In the genomic region with DNA sequence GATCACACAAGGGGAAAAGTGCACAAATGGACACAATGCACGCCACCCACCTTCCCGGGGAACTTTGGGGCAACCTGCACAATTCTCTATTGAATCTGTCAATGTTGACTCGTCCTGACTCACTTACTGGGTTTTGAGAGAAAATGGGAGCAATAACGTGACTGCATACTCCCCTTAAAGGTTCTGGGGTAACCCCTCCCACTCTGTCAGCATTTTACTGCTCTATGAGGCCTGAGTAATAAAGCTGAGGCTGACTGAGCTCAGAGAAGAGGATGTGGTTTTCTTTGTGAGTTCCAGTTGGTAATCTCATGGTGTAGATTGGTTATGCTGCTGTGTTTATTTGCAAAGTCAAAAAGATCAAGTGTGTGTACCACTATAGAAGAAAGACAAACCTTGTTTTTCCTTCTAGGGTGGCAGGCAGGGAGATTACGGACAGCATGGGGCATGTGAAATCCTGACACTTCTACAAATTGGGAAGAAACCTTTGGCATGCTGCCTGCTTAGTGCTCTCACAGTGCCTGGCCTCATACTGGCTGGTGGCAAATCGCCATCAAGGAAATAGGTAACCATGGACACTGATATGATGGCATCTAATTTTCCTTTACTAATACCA, we compare ENCODE assay signal across 1 cellular context.
A peak's percentile ranks its signal among the peaks of the same experiment; 100 is the strongest.
TF ChIP-seq lines count a peak whose summit lies in the region.

No MANE protein-coding gene starts in this region.

TF ChIP-seq in HEK293, 187 proteins besides CTCF, POLR2A, EP300 and RAD21 (continued from another document):
- TF ChIP-seq, protein P1, sequence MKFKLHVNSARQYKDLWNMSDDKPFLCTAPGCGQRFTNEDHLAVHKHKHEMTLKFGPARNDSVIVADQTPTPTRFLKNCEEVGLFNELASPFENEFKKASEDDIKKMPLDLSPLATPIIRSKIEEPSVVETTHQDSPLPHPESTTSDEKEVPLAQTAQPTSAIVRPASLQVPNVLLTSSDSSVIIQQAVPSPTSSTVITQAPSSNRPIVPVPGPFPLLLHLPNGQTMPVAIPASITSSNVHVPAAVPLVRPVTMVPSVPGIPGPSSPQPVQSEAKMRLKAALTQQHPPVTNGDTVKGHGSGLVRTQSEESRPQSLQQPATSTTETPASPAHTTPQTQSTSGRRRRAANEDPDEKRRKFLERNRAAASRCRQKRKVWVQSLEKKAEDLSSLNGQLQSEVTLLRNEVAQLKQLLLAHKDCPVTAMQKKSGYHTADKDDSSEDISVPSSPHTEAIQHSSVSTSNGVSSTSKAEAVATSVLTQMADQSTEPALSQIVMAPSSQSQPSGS (tag by site-specific recombination; IDR thresholded peaks at IDR 0.05; ENCODE audit: low read depth): peak; percentile 35
- TF ChIP-seq, protein P2, sequence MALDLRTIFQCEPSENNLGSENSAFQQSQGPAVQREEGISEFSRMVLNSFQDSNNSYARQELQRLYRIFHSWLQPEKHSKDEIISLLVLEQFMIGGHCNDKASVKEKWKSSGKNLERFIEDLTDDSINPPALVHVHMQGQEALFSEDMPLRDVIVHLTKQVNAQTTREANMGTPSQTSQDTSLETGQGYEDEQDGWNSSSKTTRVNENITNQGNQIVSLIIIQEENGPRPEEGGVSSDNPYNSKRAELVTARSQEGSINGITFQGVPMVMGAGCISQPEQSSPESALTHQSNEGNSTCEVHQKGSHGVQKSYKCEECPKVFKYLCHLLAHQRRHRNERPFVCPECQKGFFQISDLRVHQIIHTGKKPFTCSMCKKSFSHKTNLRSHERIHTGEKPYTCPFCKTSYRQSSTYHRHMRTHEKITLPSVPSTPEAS (tag by site-specific recombination; IDR thresholded peaks at IDR 0.05): no peak
- TF ChIP-seq, protein P3, sequence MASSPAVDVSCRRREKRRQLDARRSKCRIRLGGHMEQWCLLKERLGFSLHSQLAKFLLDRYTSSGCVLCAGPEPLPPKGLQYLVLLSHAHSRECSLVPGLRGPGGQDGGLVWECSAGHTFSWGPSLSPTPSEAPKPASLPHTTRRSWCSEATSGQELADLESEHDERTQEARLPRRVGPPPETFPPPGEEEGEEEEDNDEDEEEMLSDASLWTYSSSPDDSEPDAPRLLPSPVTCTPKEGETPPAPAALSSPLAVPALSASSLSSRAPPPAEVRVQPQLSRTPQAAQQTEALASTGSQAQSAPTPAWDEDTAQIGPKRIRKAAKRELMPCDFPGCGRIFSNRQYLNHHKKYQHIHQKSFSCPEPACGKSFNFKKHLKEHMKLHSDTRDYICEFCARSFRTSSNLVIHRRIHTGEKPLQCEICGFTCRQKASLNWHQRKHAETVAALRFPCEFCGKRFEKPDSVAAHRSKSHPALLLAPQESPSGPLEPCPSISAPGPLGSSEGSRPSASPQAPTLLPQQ (tag by site-specific recombination; IDR thresholded peaks at IDR 0.05): peak; percentile 32; the same call in 1 of the 2 replicates
- TF ChIP-seq ZNF140 (tag by site-specific recombination; IDR thresholded peaks at IDR 0.05): no peak
- TF ChIP-seq, protein P4, sequence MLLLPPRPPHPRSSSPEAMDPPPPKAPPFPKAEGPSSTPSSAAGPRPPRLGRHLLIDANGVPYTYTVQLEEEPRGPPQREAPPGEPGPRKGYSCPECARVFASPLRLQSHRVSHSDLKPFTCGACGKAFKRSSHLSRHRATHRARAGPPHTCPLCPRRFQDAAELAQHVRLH (tag by site-specific recombination; IDR thresholded peaks at IDR 0.05): peak; percentile 96
- TF ChIP-seq SCRT1 (tag by site-specific recombination; IDR thresholded peaks at IDR 0.05; ENCODE audit: borderline replicate concordance): 0 out of 2 replicates have a peak, but pooled peaks have one; percentile 35
- TF ChIP-seq HOXA7 (CRISPR knock-in tag; IDR thresholded peaks at IDR 0.05; ENCODE audit: borderline replicate concordance): no peak
- TF ChIP-seq, protein P5, sequence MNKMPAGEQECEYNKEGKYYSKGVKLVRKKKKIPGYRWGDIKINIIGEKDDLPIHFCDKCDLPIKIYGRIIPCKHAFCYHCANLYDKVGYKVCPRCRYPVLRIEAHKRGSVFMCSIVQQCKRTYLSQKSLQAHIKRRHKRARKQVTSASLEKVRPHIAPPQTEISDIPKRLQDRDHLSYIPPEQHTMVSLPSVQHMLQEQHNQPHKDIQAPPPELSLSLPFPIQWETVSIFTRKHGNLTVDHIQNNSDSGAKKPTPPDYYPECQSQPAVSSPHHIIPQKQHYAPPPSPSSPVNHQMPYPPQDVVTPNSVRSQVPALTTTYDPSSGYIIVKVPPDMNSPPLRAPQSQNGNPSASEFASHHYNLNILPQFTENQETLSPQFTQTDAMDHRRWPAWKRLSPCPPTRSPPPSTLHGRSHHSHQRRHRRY (tag by site-specific recombination; IDR thresholded peaks at IDR 0.05): no peak
- TF ChIP-seq ZNF529 (tag by site-specific recombination; IDR thresholded peaks at IDR 0.05; ENCODE audit: insufficient replicate concordance): no peak
- peak; percentile 45; the same call in 1 of the 2 replicates for TF ChIP-seq KLF10 (tag by site-specific recombination; IDR thresholded peaks at IDR 0.05)
- TF ChIP-seq ZNF707 (tag by site-specific recombination; IDR thresholded peaks at IDR 0.05): no peak
- peak; percentile 45; the same call in 1 of the 2 replicates for TF ChIP-seq ZNF600 (tag by site-specific recombination; IDR thresholded peaks at IDR 0.05)
- no peak for TF ChIP-seq ZNF214 (tag by site-specific recombination; IDR thresholded peaks at IDR 0.05; ENCODE audit: borderline replicate concordance)
- peak; percentile 99 for TF ChIP-seq ZNF843 (tag by site-specific recombination; IDR thresholded peaks at IDR 0.05)
- TF ChIP-seq, protein P6, sequence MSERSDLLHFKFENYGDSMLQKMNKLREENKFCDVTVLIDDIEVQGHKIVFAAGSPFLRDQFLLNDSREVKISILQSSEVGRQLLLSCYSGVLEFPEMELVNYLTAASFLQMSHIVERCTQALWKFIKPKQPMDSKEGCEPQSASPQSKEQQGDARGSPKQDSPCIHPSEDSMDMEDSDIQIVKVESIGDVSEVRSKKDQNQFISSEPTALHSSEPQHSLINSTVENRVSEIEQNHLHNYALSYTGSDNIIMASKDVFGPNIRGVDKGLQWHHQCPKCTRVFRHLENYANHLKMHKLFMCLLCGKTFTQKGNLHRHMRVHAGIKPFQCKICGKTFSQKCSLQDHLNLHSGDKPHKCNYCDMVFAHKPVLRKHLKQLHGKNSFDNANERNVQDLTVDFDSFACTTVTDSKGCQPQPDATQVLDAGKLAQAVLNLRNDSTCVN (tag by site-specific recombination; optimal IDR thresholded peaks at IDR 0.05): no peak
- TF ChIP-seq ZNF629 (tag by site-specific recombination; IDR thresholded peaks at IDR 0.05): peak; percentile 88
- TF ChIP-seq, protein P7, sequence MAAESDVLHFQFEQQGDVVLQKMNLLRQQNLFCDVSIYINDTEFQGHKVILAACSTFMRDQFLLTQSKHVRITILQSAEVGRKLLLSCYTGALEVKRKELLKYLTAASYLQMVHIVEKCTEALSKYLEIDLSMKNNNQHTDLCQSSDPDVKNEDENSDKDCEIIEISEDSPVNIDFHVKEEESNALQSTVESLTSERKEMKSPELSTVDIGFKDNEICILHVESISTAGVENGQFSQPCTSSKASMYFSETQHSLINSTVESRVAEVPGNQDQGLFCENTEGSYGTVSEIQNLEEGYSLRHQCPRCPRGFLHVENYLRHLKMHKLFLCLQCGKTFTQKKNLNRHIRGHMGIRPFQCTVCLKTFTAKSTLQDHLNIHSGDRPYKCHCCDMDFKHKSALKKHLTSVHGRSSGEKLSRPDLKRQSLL (tag by site-specific recombination; IDR thresholded peaks at IDR 0.05): no peak; the same call in 1 of the 2 replicates
- no peak for TF ChIP-seq ZBTB20 (tag by site-specific recombination; IDR thresholded peaks at IDR 0.05)
- peak; percentile 17; the same call in 1 of the 2 replicates for TF ChIP-seq ZBTB8A (tag by site-specific recombination; IDR thresholded peaks at IDR 0.05)
- TF ChIP-seq KLF7 (tag by site-specific recombination; IDR thresholded peaks at IDR 0.05; ENCODE audit: borderline replicate concordance): peak; percentile 73; the same call in 1 of the 2 replicates
- TF ChIP-seq ZNF48 (tag by site-specific recombination; IDR thresholded peaks at IDR 0.05): no peak
- 0 out of 2 replicates have a peak, but pooled peaks have one; percentile 26 for TF ChIP-seq ZBTB21 (tag by site-specific recombination; IDR thresholded peaks at IDR 0.05)
- no peak for TF ChIP-seq ZNF776 (tag by site-specific recombination; IDR thresholded peaks at IDR 0.05; ENCODE audit: borderline replicate concordance)
- TF ChIP-seq ZNF146 (tag by site-specific recombination; IDR thresholded peaks at IDR 0.05): peak; percentile 59
- TF ChIP-seq, protein P8, sequence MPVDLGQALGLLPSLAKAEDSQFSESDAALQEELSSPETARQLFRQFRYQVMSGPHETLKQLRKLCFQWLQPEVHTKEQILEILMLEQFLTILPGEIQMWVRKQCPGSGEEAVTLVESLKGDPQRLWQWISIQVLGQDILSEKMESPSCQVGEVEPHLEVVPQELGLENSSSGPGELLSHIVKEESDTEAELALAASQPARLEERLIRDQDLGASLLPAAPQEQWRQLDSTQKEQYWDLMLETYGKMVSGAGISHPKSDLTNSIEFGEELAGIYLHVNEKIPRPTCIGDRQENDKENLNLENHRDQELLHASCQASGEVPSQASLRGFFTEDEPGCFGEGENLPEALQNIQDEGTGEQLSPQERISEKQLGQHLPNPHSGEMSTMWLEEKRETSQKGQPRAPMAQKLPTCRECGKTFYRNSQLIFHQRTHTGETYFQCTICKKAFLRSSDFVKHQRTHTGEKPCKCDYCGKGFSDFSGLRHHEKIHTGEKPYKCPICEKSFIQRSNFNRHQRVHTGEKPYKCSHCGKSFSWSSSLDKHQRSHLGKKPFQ (tag by site-specific recombination; IDR thresholded peaks at IDR 0.05): peak; percentile 75
- TF ChIP-seq ZNF560 (tag by site-specific recombination; IDR thresholded peaks at IDR 0.05; ENCODE audit: borderline replicate concordance): no peak
- peak; percentile 94; the same call in 1 of the 2 replicates for TF ChIP-seq ZNF561 (tag by site-specific recombination; IDR thresholded peaks at IDR 0.05; ENCODE audit: borderline replicate concordance)
- TF ChIP-seq, protein P9, sequence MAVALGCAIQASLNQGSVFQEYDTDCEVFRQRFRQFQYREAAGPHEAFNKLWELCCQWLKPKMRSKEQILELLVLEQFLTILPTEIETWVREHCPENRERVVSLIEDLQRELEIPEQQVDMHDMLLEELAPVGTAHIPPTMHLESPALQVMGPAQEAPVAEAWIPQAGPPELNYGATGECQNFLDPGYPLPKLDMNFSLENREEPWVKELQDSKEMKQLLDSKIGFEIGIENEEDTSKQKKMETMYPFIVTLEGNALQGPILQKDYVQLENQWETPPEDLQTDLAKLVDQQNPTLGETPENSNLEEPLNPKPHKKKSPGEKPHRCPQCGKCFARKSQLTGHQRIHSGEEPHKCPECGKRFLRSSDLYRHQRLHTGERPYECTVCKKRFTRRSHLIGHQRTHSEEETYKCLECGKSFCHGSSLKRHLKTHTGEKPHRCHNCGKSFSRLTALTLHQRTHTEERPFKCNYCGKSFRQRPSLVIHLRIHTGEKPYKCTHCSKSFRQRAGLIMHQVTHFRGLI (tag by site-specific recombination; IDR thresholded peaks at IDR 0.05): peak; percentile 40; the same call in 1 of the 2 replicates
- peak; percentile 44 for TF ChIP-seq ZBTB17 (tag by site-specific recombination; IDR thresholded peaks at IDR 0.05)
- no peak for TF ChIP-seq ZNF747 (tag by site-specific recombination; IDR thresholded peaks at IDR 0.05)
- no peak for TF ChIP-seq SP2 (tag by site-specific recombination; IDR thresholded peaks at IDR 0.05)
- 0 out of 2 replicates have a peak, but pooled peaks have one; percentile 33 for TF ChIP-seq ZNF423 (tag by site-specific recombination; IDR thresholded peaks at IDR 0.05)
- TF ChIP-seq, protein P10, sequence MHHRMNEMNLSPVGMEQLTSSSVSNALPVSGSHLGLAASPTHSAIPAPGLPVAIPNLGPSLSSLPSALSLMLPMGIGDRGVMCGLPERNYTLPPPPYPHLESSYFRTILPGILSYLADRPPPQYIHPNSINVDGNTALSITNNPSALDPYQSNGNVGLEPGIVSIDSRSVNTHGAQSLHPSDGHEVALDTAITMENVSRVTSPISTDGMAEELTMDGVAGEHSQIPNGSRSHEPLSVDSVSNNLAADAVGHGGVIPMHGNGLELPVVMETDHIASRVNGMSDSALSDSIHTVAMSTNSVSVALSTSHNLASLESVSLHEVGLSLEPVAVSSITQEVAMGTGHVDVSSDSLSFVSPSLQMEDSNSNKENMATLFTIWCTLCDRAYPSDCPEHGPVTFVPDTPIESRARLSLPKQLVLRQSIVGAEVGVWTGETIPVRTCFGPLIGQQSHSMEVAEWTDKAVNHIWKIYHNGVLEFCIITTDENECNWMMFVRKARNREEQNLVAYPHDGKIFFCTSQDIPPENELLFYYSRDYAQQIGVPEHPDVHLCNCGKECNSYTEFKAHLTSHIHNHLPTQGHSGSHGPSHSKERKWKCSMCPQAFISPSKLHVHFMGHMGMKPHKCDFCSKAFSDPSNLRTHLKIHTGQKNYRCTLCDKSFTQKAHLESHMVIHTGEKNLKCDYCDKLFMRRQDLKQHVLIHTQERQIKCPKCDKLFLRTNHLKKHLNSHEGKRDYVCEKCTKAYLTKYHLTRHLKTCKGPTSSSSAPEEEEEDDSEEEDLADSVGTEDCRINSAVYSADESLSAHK (tag by site-specific recombination; IDR thresholded peaks at IDR 0.05): peak; percentile 93
- peak; percentile 98 for TF ChIP-seq OVOL3 (tag by site-specific recombination; IDR thresholded peaks at IDR 0.05)
- TF ChIP-seq ZNF585B (tag by site-specific recombination; IDR thresholded peaks at IDR 0.05): no peak
- TF ChIP-seq ZNF24 (tag by site-specific recombination; IDR thresholded peaks at IDR 0.05): peak; percentile 81; the same call in 1 of the 2 replicates
- peak; percentile 98 for TF ChIP-seq ZIC2 (tag by site-specific recombination; IDR thresholded peaks at IDR 0.05)
- TF ChIP-seq GLI2 (tag by site-specific recombination; IDR thresholded peaks at IDR 0.05; ENCODE audit: borderline replicate concordance, low read depth): peak; percentile 95
- TF ChIP-seq, protein P11, sequence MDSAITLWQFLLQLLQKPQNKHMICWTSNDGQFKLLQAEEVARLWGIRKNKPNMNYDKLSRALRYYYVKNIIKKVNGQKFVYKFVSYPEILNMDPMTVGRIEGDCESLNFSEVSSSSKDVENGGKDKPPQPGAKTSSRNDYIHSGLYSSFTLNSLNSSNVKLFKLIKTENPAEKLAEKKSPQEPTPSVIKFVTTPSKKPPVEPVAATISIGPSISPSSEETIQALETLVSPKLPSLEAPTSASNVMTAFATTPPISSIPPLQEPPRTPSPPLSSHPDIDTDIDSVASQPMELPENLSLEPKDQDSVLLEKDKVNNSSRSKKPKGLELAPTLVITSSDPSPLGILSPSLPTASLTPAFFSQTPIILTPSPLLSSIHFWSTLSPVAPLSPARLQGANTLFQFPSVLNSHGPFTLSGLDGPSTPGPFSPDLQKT (IDR thresholded peaks at IDR 0.05; ENCODE audit: borderline replicate concordance, low read depth, low read length): no peak
- 0 out of 2 replicates have a peak, but pooled peaks have one; percentile 22 for TF ChIP-seq ZNF2 (tag by site-specific recombination; IDR thresholded peaks at IDR 0.05)
- no peak for TF ChIP-seq ZNF37A (tag by site-specific recombination; IDR thresholded peaks at IDR 0.05)
- TF ChIP-seq ZNF366 (tag by site-specific recombination; conservative IDR thresholded peaks at IDR 0.05): no peak
- TF ChIP-seq ZNF76 (tag by site-specific recombination; IDR thresholded peaks at IDR 0.05; ENCODE audit: borderline replicate concordance, low read depth): no peak
- no peak for TF ChIP-seq ZFHX2 (tag by site-specific recombination; conservative IDR thresholded peaks at IDR 0.05)
